In genomic region chr6:70901324-70901723, GRCh38 we compare ENCODE assay signal across 17 cellular contexts. TPM values are rescaled to one million over a fixed set of nuclear protein-coding genes. Genes with fewer than 3 reads are reported as not detected.
A peak's percentile ranks its signal among the peaks of the same experiment; 100 is the strongest.
DNase-seq lines count a peak whose midpoint lies in the region; ATAC-seq and TF ChIP-seq lines count a peak whose summit lies in the region.
"Had no signal": no experiment of that assay in that cellular context is flagged by ENCODE, and none has a peak within 500 bp of the region (broad histone marks: within the 10 kb centered on the region; RNA-seq: fewer than 3 reads in every experiment).

No MANE protein-coding gene starts in this region.

- H3K4me3 Mint-ChIP-seq in endothelial cell (ENCODE audit: unreplicated experiment), result no peak overlapping the region
- H3K4me3 Mint-ChIP-seq in CD4-positive, alpha-beta T cell, result no peak overlapping the region
- H3K4me3 Mint-ChIP-seq: activated naive CD8-positive, alpha-beta T cell treated with anti-CD3 and anti-CD28 coated beads for 36 hours; T-helper 1 cell treated with Interleukin-12 subunit alpha and Interleukin-12 subunit beta and Interleukin-4 antibody, amounts not matched to agents 30 μg/mL and 1 μg/mL, for 36 hours had no signal

- 79 to 80% methylated on average over 3 of the region's 3 CpGs for WGBS in thyroid gland, 2 donors

- no peaks in the 10 kb centered on the region for H3K9me2 ChIP-seq in OCI-LY1 (ENCODE audit: low read depth, low read length)

- TF ChIP-seq CTCF in 22Rv1 (IDR thresholded peaks at IDR 0.05) (peak; percentile 52), GM12865 (IDR thresholded peaks at IDR 0.05; ENCODE audit: insufficient read depth, low read depth, low read length, missing control alignments) (peak; percentile 8), OCI-LY1 (IDR thresholded peaks at IDR 0.05; ENCODE audit: low read length) (peak; percentile 17; the same call in 1 of the 2 replicates), endothelial cell (IDR thresholded peaks at IDR 0.05; ENCODE audit: unreplicated experiment) (peak; percentile 49), thyroid gland (IDR thresholded peaks at IDR 0.05) (no peak)
- no peak for TF ChIP-seq CTCF in CD4-positive, alpha-beta T cell (IDR thresholded peaks at IDR 0.05)

- H2AFZ ChIP-seq in OCI-LY1 (ENCODE audit: low read length), result no peak overlapping the region

- H3K4me1 Mint-ChIP-seq in endothelial cell (ENCODE audit: unreplicated experiment), result no peaks in the 10 kb centered on the region
- H3K4me1 Mint-ChIP-seq in CD4-positive, alpha-beta T cell (ENCODE audit: low read depth), result no peaks in the 10 kb centered on the region
- H3K4me1 Mint-ChIP-seq: activated naive CD8-positive, alpha-beta T cell treated with anti-CD3 and anti-CD28 coated beads for 36 hours had no signal

- H3K9me3 Mint-ChIP-seq in endothelial cell (ENCODE audit: unreplicated experiment), result no peaks in the 10 kb centered on the region
- H3K9me3 Mint-ChIP-seq in CD4-positive, alpha-beta T cell, result no peaks in the 10 kb centered on the region
- H3K9me3 Mint-ChIP-seq: activated naive CD8-positive, alpha-beta T cell treated with anti-CD3 and anti-CD28 coated beads for 36 hours; T-helper 1 cell treated with Interleukin-12 subunit alpha and Interleukin-12 subunit beta and Interleukin-4 antibody, amounts not matched to agents 30 μg/mL and 1 μg/mL, for 36 hours had no signal

- H3K79me2 ChIP-seq in OCI-LY1 (ENCODE audit: insufficient read depth, low read length), result no peaks in the 10 kb centered on the region

- no peaks in the 10 kb centered on the region for H3K36me3 Mint-ChIP-seq in endothelial cell (ENCODE audit: low read depth, unreplicated experiment)
- H3K36me3 Mint-ChIP-seq in CD4-positive, alpha-beta T cell (ENCODE audit: low read depth), result no peaks in the 10 kb centered on the region
- H3K36me3 Mint-ChIP-seq: activated naive CD8-positive, alpha-beta T cell treated with anti-CD3 and anti-CD28 coated beads for 36 hours had no signal

- H3K9me3 ChIP-seq in OCI-LY1 (ENCODE audit: low read length), result no peaks in the 10 kb centered on the region
- no peaks in the 10 kb centered on the region for H3K9me3 ChIP-seq in thyroid gland
- no peaks in the 10 kb centered on the region for H3K9me3 ChIP-seq in CD4-positive, alpha-beta T cell (ENCODE audit: control insufficient read depth, low read length)
- H3K9me3 ChIP-seq: BLaER1, heart left ventricle had no signal

- DNase-seq in GM12865 (ENCODE audit: low read depth), result no peak
- no peak for DNase-seq in endothelial cell (ENCODE audit: low spot score)
- no peak for DNase-seq in stimulated activated CD4-positive, alpha-beta T cell treated with anti-CD3 and anti-CD28 coated beads, Interleukin-2, amount 100 ng/mL, for 24 hours
- DNase-seq in thyroid gland, result no peak
- DNase-seq in CD4-positive, alpha-beta T cell, result no peak
- DNase-seq: activated naive CD8-positive, alpha-beta T cell treated with anti-CD3 and anti-CD28 coated beads for 36 hours; dorsolateral prefrontal cortex; heart left ventricle; NCI-H146; NK-92 treated with Interleukin-12 subunit alpha and Interleukin-12 subunit beta, amount 100 ng/mL, for 24 hours; stimulated activated CD4-positive, alpha-beta T cell treated with anti-CD3 and anti-CD28 coated beads, Interleukin-12 subunit alpha, Interleukin-12 subunit beta, amount 100 ng/mL, for 4 hours had no signal

- no peaks in the 10 kb centered on the region for H3K27me3 ChIP-seq in OCI-LY1 (ENCODE audit: insufficient read depth, low read length)
- no peaks in the 10 kb centered on the region for H3K27me3 ChIP-seq in thyroid gland
- no peaks in the 10 kb centered on the region for H3K27me3 ChIP-seq in CD4-positive, alpha-beta T cell (ENCODE audit: control insufficient read depth, insufficient read depth, low read length)
- H3K27me3 ChIP-seq: BLaER1, dorsolateral prefrontal cortex, heart left ventricle had no signal

- no peak overlapping the region for H3K4me3 ChIP-seq in GM12865 (ENCODE audit: low read depth, low read length)
- no peak overlapping the region for H3K4me3 ChIP-seq in OCI-LY1 (ENCODE audit: low read depth, low read length, poor library complexity, severe bottlenecking)
- no peak overlapping the region for H3K4me3 ChIP-seq in thyroid gland (replicated peaks in 1 of 3)
- H3K4me3 ChIP-seq: BLaER1, dorsolateral prefrontal cortex, heart left ventricle had no signal

- H3K4me1 ChIP-seq in OCI-LY1 (ENCODE audit: insufficient read depth, low read length, severe bottlenecking), result no peaks in the 10 kb centered on the region
- no peaks in the 10 kb centered on the region for H3K4me1 ChIP-seq in thyroid gland
- H3K4me1 ChIP-seq: BLaER1 had no signal

- H3F3A ChIP-seq in OCI-LY1 (ENCODE audit: insufficient read depth, low read length), result no peaks in the 10 kb centered on the region

- intact Hi-C loops in thyroid gland (cut with DNase I), result no loop called here
- intact Hi-C loops in CD4-positive, alpha-beta T cell (cut with DNase I, micrococcal nuclease), result no loop called here

- no peak for TF ChIP-seq POLR2A in thyroid gland (IDR thresholded peaks at IDR 0.05)

- POLR2A ChIA-PET in CD4-positive, alpha-beta T cell (lab: Charles Lee), result no interaction called here

- H3K27ac ChIP-seq in 22Rv1, result no peak overlapping the region
- no peak overlapping the region for H3K27ac ChIP-seq in OCI-LY1 (ENCODE audit: low read depth, low read length, poor library complexity, severe bottlenecking)
- no peak overlapping the region for H3K27ac ChIP-seq in thyroid gland
- no peak overlapping the region for H3K27ac ChIP-seq in CD4-positive, alpha-beta T cell (ENCODE audit: low read depth, low read length)
- H3K27ac ChIP-seq: BLaER1, dorsolateral prefrontal cortex, heart left ventricle had no signal

- no peaks in the 10 kb centered on the region for H4K20me1 ChIP-seq in OCI-LY1 (ENCODE audit: insufficient read depth, low read length)
- H4K20me1 ChIP-seq: BLaER1 had no signal

- H3K27ac Mint-ChIP-seq in endothelial cell (ENCODE audit: unreplicated experiment), result no peak overlapping the region
- H3K27ac Mint-ChIP-seq in CD4-positive, alpha-beta T cell, result no peak overlapping the region
- H3K27ac Mint-ChIP-seq: activated naive CD8-positive, alpha-beta T cell treated with anti-CD3 and anti-CD28 coated beads for 36 hours; T-helper 1 cell treated with Interleukin-12 subunit alpha and Interleukin-12 subunit beta and Interleukin-4 antibody, amounts not matched to agents 30 μg/mL and 1 μg/mL, for 36 hours had no signal

- ATAC-seq in HG03139 (IDR thresholded peaks at IDR 0.05; ENCODE audit: unreplicated experiment), result no peak
- ATAC-seq in CD4-positive, alpha-beta T cell (ENCODE audit: poor library complexity), result no peak
- ATAC-seq: heart left ventricle, left lobe of liver had no signal

- H3K4me2 ChIP-seq in OCI-LY1 (ENCODE audit: low read length), result no peak overlapping the region
- H3K4me2 ChIP-seq: BLaER1 had no signal

- H3K9ac ChIP-seq in OCI-LY1 (ENCODE audit: low read length), result no peak overlapping the region
- H3K9ac ChIP-seq: BLaER1 had no signal

- CTCF ChIA-PET in CD4-positive, alpha-beta T cell (lab: Charles Lee), result no interaction called here

- peaks cover 1% of the 10 kb centered on the region for H3K27me3 Mint-ChIP-seq in endothelial cell (ENCODE audit: unreplicated experiment)
- peaks cover 41% of the 10 kb centered on the region for H3K27me3 Mint-ChIP-seq in CD4-positive, alpha-beta T cell

- H3K36me3 ChIP-seq in OCI-LY1 (ENCODE audit: insufficient read depth, low read length), result no peaks in the 10 kb centered on the region
- H3K36me3 ChIP-seq in thyroid gland, result no peaks in the 10 kb centered on the region
- H3K36me3 ChIP-seq: BLaER1, heart left ventricle had no signal

RNA-seq across cellular contexts. Expression of gene B3GAT2, which starts 55.5 kb away (rescaled TPM):
- total RNA-seq in endothelial cell (ENCODE audit: unreplicated experiment), result 0.08 TPM
- total RNA-seq in thyroid gland, result not detected
- total RNA-seq in CD4-positive, alpha-beta T cell, result not detected

Comparison
In these comparisons a context has a peak if more than half of its experiments do, and no peak if none do; other contexts are left out.
1. CTCF ChIP-seq: peak in 22Rv1 (single experiment), GM12865 (single experiment), OCI-LY1 (single experiment) and endothelial cell (single experiment); none in thyroid gland (0 of 6) and CD4-positive, alpha-beta T cell (single experiment).